In genomic region chr3:133662256-133662773, GRCh38 we compare ENCODE assay signal across 8 cellular contexts. TPM values are rescaled to one million over a fixed set of nuclear protein-coding genes. Genes with fewer than 3 reads are reported as not detected.
DNase-seq lines count a peak whose midpoint lies in the region; ATAC-seq and TF ChIP-seq lines count a peak whose summit lies in the region.

No MANE protein-coding gene starts in this region.

- no peaks in the 10 kb centered on the region for H3K9me3 Mint-ChIP-seq in activated naive CD8-positive, alpha-beta T cell treated with anti-CD3 and anti-CD28 coated beads, Interleukin-2, amount 10 ng/mL, durations not matched to agents 7 days and 5 days

- ATAC-seq in GM18520 (IDR thresholded peaks at IDR 0.05; ENCODE audit: unreplicated experiment) = peak; percentile 24
- peak; percentile 39 for ATAC-seq in HG03064 (IDR thresholded peaks at IDR 0.05; ENCODE audit: low read depth, unreplicated experiment)
- ATAC-seq in activated naive CD8-positive, alpha-beta T cell treated with anti-CD3 and anti-CD28 coated beads, Interleukin-2, amount 10 ng/mL, durations not matched to agents 7 days and 5 days (ENCODE audit: low read depth) = peak; percentile 53

- H3K27me3 Mint-ChIP-seq in activated naive CD8-positive, alpha-beta T cell treated with anti-CD3 and anti-CD28 coated beads, Interleukin-2, amount 10 ng/mL, durations not matched to agents 7 days and 5 days = no peaks in the 10 kb centered on the region

- CTCF ChIA-PET in BJ (lab: Yijun Ruan, JAX) = interaction anchor here (0.5 to 2.4 kb wide), 4 partner anchors 10 to 197 kb away, joined by 3 to 10 read pairs (median 4); no protein-coding TSS in a partner anchor

- no peak; the same call in 1 of the 2 replicates for TF ChIP-seq CTCF in BJ (IDR thresholded peaks at IDR 0.05; ENCODE audit: insufficient read depth, low read depth, low read length)

- H3K27ac Mint-ChIP-seq in activated naive CD8-positive, alpha-beta T cell treated with anti-CD3 and anti-CD28 coated beads, Interleukin-2, amount 10 ng/mL, durations not matched to agents 7 days and 5 days = peak overlapping the region; percentile 97

- POLR2A ChIA-PET in BJ (lab: Charles Lee) = no interaction called here
- POLR2A ChIA-PET in activated naive CD8-positive, alpha-beta T cell treated with anti-CD3 and anti-CD28 coated beads, Interleukin-2, amount 10 ng/mL, durations not matched to agents 7 days and 5 days (lab: Charles Lee) = interaction anchor here (0.6 to 2.5 kb wide), 6 partner anchors 84 to 1245 kb away, joined by 3 to 21 read pairs (median 4); partner anchors contain the start of genes CDV3 and DNAJC13

- H3K27me3 ChIP-seq in BJ (ENCODE audit: control insufficient read depth, insufficient read depth, low read length) = no peaks in the 10 kb centered on the region

- H3K4me1 Mint-ChIP-seq in activated naive CD8-positive, alpha-beta T cell treated with anti-CD3 and anti-CD28 coated beads, Interleukin-2, amount 10 ng/mL, durations not matched to agents 7 days and 5 days = peaks cover 35% of the 10 kb centered on the region

- no peaks in the 10 kb centered on the region for H3K36me3 ChIP-seq in BJ (ENCODE audit: control insufficient read depth, insufficient read depth, low read length)

- no peak for DNase-seq in BJ (ENCODE audit: low read depth)
- DNase-seq in NCI-H524 treated with DMSO at 0.1 percent for 48 hours (lab: John Stamatoyannopoulos, UW) = peak; percentile 26
- no peak for DNase-seq in activated naive CD8-positive, alpha-beta T cell treated with anti-CD3 and anti-CD28 coated beads, Interleukin-2, amount 10 ng/mL, durations not matched to agents 7 days and 5 days
- peak; percentile 30 for DNase-seq in hepatic stellate cell (ENCODE audit: low spot score)
- DNase-seq in renal cortical epithelial cell (ENCODE audit: low read depth) = peak; percentile 63
- no peak for DNase-seq in activated CD8-positive, alpha-beta memory T cell treated with anti-CD3 and anti-CD28 coated beads, Interleukin-2, amount 50 U/mL, for 4 hours

- H3K4me3 ChIP-seq in BJ (ENCODE audit: low read depth, low read length) = peak overlapping the region; percentile 75

- peak overlapping the region; percentile 97 for H3K4me3 Mint-ChIP-seq in activated naive CD8-positive, alpha-beta T cell treated with anti-CD3 and anti-CD28 coated beads, Interleukin-2, amount 10 ng/mL, durations not matched to agents 7 days and 5 days

- peaks cover 15% of the 10 kb centered on the region for H3K36me3 Mint-ChIP-seq in activated naive CD8-positive, alpha-beta T cell treated with anti-CD3 and anti-CD28 coated beads, Interleukin-2, amount 10 ng/mL, durations not matched to agents 7 days and 5 days

RNA-seq across cellular contexts. Expression of gene TOPBP1, which starts 0.6 kb away (rescaled TPM):
- 18.9 and 22.1 TPM in 2 replicates for polyA plus RNA-seq in BJ (2011; rRNA removed)
- 19.9 and 20.2 TPM in 2 replicates for polyA minus RNA-seq in BJ (2011; rRNA and poly(A)+ RNA removed)
- total RNA-seq in activated naive CD8-positive, alpha-beta T cell treated with anti-CD3 and anti-CD28 coated beads, Interleukin-2, amount 10 ng/mL, durations not matched to agents 7 days and 5 days = 10 to 100 TPM; 82.0 to 84.0 TPM
- 22.7 and 23.4 TPM in 2 replicates for total RNA-seq in renal cortical epithelial cell

Comparison
In these comparisons a context has a peak if more than half of its experiments do, and no peak if none do; other contexts are left out.
1. DNase-seq: peak in NCI-H524 treated with DMSO at 0.1 percent for 48 hours (single experiment), hepatic stellate cell (single experiment) and renal cortical epithelial cell (single experiment); none in BJ (single experiment), activated naive CD8-positive, alpha-beta T cell treated with anti-CD3 and anti-CD28 coated beads, Interleukin-2, amount 10 ng/mL, durations not matched to agents 7 days and 5 days (single experiment) and activated CD8-positive, alpha-beta memory T cell treated with anti-CD3 and anti-CD28 coated beads, Interleukin-2, amount 50 U/mL, for 4 hours (single experiment).
2. Peak in every context shown above with its lines, with median percentiles within 50 percentile points of each other: ATAC-seq.